ENCODE assay signal across 11 cellular contexts in the genomic region with DNA sequence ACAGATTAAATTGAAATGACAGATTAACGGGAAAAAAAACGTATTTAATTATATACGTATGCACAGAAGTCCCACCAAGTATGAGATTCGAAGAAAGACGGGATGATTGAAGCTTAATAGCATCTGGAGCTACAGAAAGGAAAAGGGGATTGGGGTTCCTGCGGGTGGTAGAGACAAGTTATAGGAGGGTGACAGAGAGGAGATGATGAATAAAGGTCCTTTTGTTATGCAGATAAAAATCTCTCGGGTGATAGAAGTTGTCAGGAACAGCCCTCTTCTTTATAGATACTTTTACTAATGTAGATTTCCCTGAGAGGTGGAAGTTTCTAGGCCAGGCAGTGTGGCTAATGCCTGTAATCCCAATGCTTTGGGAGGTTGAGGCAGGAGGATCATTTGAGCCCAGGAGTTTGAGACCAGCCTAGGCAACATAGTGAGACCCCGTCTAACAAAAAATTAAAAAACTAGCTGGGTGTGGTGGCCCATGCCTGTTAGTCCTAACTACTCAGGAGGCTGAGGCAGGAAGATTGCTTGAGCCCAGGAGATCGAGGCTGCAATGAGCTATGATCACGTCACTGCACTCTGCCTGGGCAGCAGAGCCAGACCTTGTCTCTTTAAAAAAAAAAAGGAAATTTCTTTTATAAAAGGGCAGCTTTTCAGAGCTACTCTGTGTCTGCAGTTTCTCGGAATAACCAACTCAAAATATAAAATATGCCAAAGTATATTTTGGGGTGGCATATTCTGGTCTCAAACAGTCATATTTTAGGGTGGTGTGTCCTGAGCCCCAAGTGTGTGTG.
A peak's percentile ranks its signal among the peaks of the same experiment; 100 is the strongest.
DNase-seq lines count a peak whose midpoint lies in the region; ATAC-seq, FAIRE-seq and TF ChIP-seq lines count a peak whose summit lies in the region.
"Had no signal": no experiment of that assay in that cellular context is flagged by ENCODE, and none has a peak within 500 bp of the region (broad histone marks: within the 10 kb centered on the region; RNA-seq: fewer than 3 reads in every experiment).

No MANE protein-coding gene starts in this region.

- DNase-seq in A549 (ENCODE audit: low read depth in 1 of 2, low spot score in 1 of 2) (no peak), HT-29 (ENCODE audit: low spot score) (peak; percentile 24), coronary artery (ENCODE audit: low spot score) (no peak), neural progenitor cell (ENCODE audit: low spot score) (no peak), NCI-H187 treated with DMSO at 0.1 percent for 48 hours (lab: John Stamatoyannopoulos, UW) (no peak), CD14-positive monocyte (ENCODE audit: low spot score) (no peak), small intestine (no peak)
- DNase-seq in effector memory CD8-positive, alpha-beta T cell = no peak
- DNase-seq: activated CD4-positive, CD25-positive, alpha-beta regulatory T cell; mucosa of descending colon had no signal

- H3F3A ChIP-seq in neural progenitor cell (ENCODE audit: low read depth) = peaks cover under 1% of the 10 kb centered on the region

- peak overlapping the region; percentile 5 for H3K27ac Mint-ChIP-seq in neural progenitor cell
- peak overlapping the region in 1 of 2 donors; percentile 44 for H3K27ac Mint-ChIP-seq in effector memory CD8-positive, alpha-beta T cell
- peak overlapping the region in 3 of 7 donors; percentile 31 to 78 (median 40) for H3K27ac Mint-ChIP-seq in CD14-positive monocyte

- H2AFZ ChIP-seq in neural progenitor cell (replicated peaks) = no peak overlapping the region

- no peaks in the 10 kb centered on the region for H3K79me2 ChIP-seq in neural progenitor cell (ENCODE audit: low read depth)

- H3K4me3 Mint-ChIP-seq in neural progenitor cell (no peak overlapping the region), CD14-positive monocyte (no peak overlapping the region)
- H3K4me3 Mint-ChIP-seq in effector memory CD8-positive, alpha-beta T cell = no peak overlapping the region
- H3K4me3 Mint-ChIP-seq: B cell had no signal

- no peak for TF ChIP-seq RAD21 in A549 (conservative IDR thresholded peaks at IDR 0.05 in 1 of 2, IDR thresholded peaks at IDR 0.05 in 1 of 2)

- H3K27ac ChIP-seq in A549 = peak overlapping the region; percentile 86 to 97
- peak overlapping the region; percentile 84 to 91 for H3K27ac ChIP-seq in coronary artery
- H3K27ac ChIP-seq in neural progenitor cell = no peak overlapping the region
- peak overlapping the region in 1 of 2 donors; percentile 70 for H3K27ac ChIP-seq in small intestine (ENCODE audit: low read depth in 1 of 2, low read length in 1 of 2)

- no peak for FAIRE-seq in A549 (lab: Jason Lieb, UNC)
- no peak for FAIRE-seq in small intestine (lab: Jason Lieb, UNC)

- H3K9me3 ChIP-seq in A549 (no peaks in the 10 kb centered on the region), neural progenitor cell (ENCODE audit: low read depth) (no peaks in the 10 kb centered on the region), small intestine (ENCODE audit: control insufficient read depth, low read depth) (no peaks in the 10 kb centered on the region)
- H3K9me3 ChIP-seq: mucosa of descending colon had no signal

- H3K4me3 ChIP-seq in A549 = no peak overlapping the region
- no peak overlapping the region for H3K4me3 ChIP-seq in coronary artery
- no peak overlapping the region for H3K4me3 ChIP-seq in neural progenitor cell
- no peak overlapping the region for H3K4me3 ChIP-seq in small intestine (ENCODE audit: low read depth in 1 of 2, low read length in 2 of 2)
- H3K4me3 ChIP-seq: mucosa of descending colon had no signal

- peaks cover 19% of the 10 kb centered on the region for H3K36me3 Mint-ChIP-seq in neural progenitor cell
- peaks cover 11% of the 10 kb centered on the region for H3K36me3 Mint-ChIP-seq in effector memory CD8-positive, alpha-beta T cell (ENCODE audit: insufficient read depth)
- peaks cover 89 to 98% of the 10 kb centered on the region in 2 donors for H3K36me3 Mint-ChIP-seq in CD14-positive monocyte

- TF ChIP-seq EP300 in A549 (IDR thresholded peaks at IDR 0.05) = no peak

- POLR2A ChIA-PET in A549 (lab: Yijun Ruan, JAX) = interaction anchor here (1.6 to 2.1 kb wide), 3 partner anchors 12 to 35 kb away, joined by 4 to 8 read pairs (median 6); no protein-coding TSS in a partner anchor

- H3K4me2 ChIP-seq in A549 = peak overlapping the region; percentile 78
- H3K4me2 ChIP-seq in neural progenitor cell = no peak overlapping the region

- H3K9me3 Mint-ChIP-seq in neural progenitor cell (no peaks in the 10 kb centered on the region), CD14-positive monocyte (no peaks in the 10 kb centered on the region)
- H3K9me3 Mint-ChIP-seq in effector memory CD8-positive, alpha-beta T cell = no peaks in the 10 kb centered on the region

- intact Hi-C loops in CD14-positive monocyte (cut with micrococcal nuclease) = no loop called here

- H4K20me1 ChIP-seq in neural progenitor cell (ENCODE audit: low read depth) = no peaks in the 10 kb centered on the region

- 87% methylated on average over 11 of the region's 11 CpGs for WGBS in A549 (ENCODE audit: missing lambda C conversion rate)
- 88 to 92% (median 91%) methylated on average over 11 of the region's 11 CpGs for WGBS in small intestine, 3 donors

- no peak for ATAC-seq in A549
- ATAC-seq in effector memory CD8-positive, alpha-beta T cell (replicated peaks) = no peak

- H3K4me1 ChIP-seq in A549 (peaks cover 66% of the 10 kb centered on the region), neural progenitor cell (peaks cover 11% of the 10 kb centered on the region), small intestine (ENCODE audit: control insufficient read depth in 2 of 2, insufficient read depth in 1 of 2, low read depth in 1 of 2, low read length in 1 of 2) (peaks cover 0 to 3% of the 10 kb centered on the region in 2 donors)

- no peaks in the 10 kb centered on the region for H3K36me3 ChIP-seq in neural progenitor cell
- peaks cover 6 to 14% of the 10 kb centered on the region in 2 donors for H3K36me3 ChIP-seq in small intestine (ENCODE audit: control insufficient read depth in 2 of 2, insufficient read depth in 2 of 2, low read length in 2 of 2)

- H3K27me3 ChIP-seq in neural progenitor cell = no peaks in the 10 kb centered on the region
- H3K27me3 ChIP-seq in small intestine (ENCODE audit: control insufficient read depth in 2 of 2, insufficient read depth in 2 of 2, low read length in 2 of 2) = no peaks in the 10 kb centered on the region

- no peak overlapping the region for H3K9ac ChIP-seq in neural progenitor cell

- no peak for TF ChIP-seq POLR2A in A549 (IDR thresholded peaks at IDR 0.05; ENCODE audit: low read length)

- peaks cover 78% of the 10 kb centered on the region for H3K4me1 Mint-ChIP-seq in neural progenitor cell
- peaks cover 2 to 5% of the 10 kb centered on the region in 2 donors for H3K4me1 Mint-ChIP-seq in effector memory CD8-positive, alpha-beta T cell (ENCODE audit: low read depth in 2 of 2)
- H3K4me1 Mint-ChIP-seq in CD14-positive monocyte = peaks cover 21% of the 10 kb centered on the region

- CTCF ChIA-PET in A549 (lab: Yijun Ruan, JAX) = interaction anchor here (1.0 to 4.6 kb wide), 13 partner anchors 8 to 282 kb away, joined by 3 to 26 read pairs (median 5); no protein-coding TSS in a partner anchor

- H3K27me3 Mint-ChIP-seq in neural progenitor cell (ENCODE audit: insufficient read depth, low read depth) (peaks cover 17% of the 10 kb centered on the region), CD14-positive monocyte (ENCODE audit: low read depth in 3 of 3) (no peaks in the 10 kb centered on the region)
- no peaks in the 10 kb centered on the region for H3K27me3 Mint-ChIP-seq in effector memory CD8-positive, alpha-beta T cell
- H3K27me3 Mint-ChIP-seq: B cell had no signal

- no peak for TF ChIP-seq CTCF in A549 (IDR thresholded peaks at IDR 0.05)
- no peak for TF ChIP-seq CTCF in coronary artery (IDR thresholded peaks at IDR 0.05)
- TF ChIP-seq CTCF in neural progenitor cell (IDR thresholded peaks at IDR 0.05) = no peak
- TF ChIP-seq CTCF in CD14-positive monocyte (IDR thresholded peaks at IDR 0.05) = no peak

TF ChIP-seq in A549, 52 proteins besides CTCF, POLR2A, EP300 and RAD21:
- no peak for TF ChIP-seq SMC3 (IDR thresholded peaks at IDR 0.05)
- 0 out of 2 replicates have a peak, but pooled peaks have one; percentile 56 for TF ChIP-seq HOXA7 (CRISPR knock-in tag; IDR thresholded peaks at IDR 0.05)
